Comparison of ENCODE assay signal across 27 cellular contexts in the genomic region with DNA sequence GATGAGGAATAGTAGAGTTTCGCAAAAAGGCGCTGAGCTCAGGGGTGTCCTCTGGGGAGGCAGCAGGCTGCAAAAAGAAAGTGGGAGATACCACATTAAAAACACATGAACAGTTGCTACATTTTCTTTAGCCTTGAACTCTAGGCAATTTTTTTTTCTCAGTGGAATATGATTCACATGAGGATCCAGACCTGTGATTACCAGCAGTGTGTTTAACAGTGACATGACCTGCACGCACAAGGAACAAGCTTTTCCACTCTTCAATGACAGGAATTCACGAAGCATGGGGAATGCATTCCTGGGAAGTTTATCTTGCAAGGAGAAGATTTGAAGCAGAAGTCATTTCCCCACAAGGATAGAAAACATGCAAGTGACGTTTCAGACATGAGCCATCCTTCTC.
DNase-seq lines count a peak whose midpoint lies in the region; ATAC-seq and TF ChIP-seq lines count a peak whose summit lies in the region.
"Had no signal": no experiment of that assay in that cellular context is flagged by ENCODE, and none has a peak within 500 bp of the region (broad histone marks: within the 10 kb centered on the region; RNA-seq: fewer than 3 reads in every experiment).

No MANE protein-coding gene starts in this region.

- H3K4me3 ChIP-seq in lower leg skin (ENCODE audit: low read depth, poor library complexity, severe bottlenecking): no peak overlapping the region
- H3K4me3 ChIP-seq: BLaER1 treated with 17β-estradiol and CSF1 and Interleukin-3, amounts not matched to agents 10 nM and 100 nM; gastroesophageal sphincter; HAP-1; pancreas; sigmoid colon; upper lobe of left lung had no signal

- peaks cover 3% of the 10 kb centered on the region for H3K9me3 Mint-ChIP-seq in chondrocyte (ENCODE audit: low read depth)
- H3K9me3 Mint-ChIP-seq: activated CD4-positive, alpha-beta memory T cell treated with anti-CD3 and anti-CD28 coated beads, Interleukin-2, amount 10 ng/mL, durations not matched to agents 7 days and 5 days; activated naive CD4-positive, alpha-beta T cell treated with anti-CD3 and anti-CD28 coated beads for 36 hours had no signal

- 55 to 58% methylated on average over 5 of the region's 5 CpGs for WGBS in lower leg skin, 2 donors

- H3K36me3 Mint-ChIP-seq in chondrocyte (ENCODE audit: low read depth): peaks cover 2% of the 10 kb centered on the region
- H3K36me3 Mint-ChIP-seq: WTC11 had no signal

- peak overlapping the region; percentile 32 for H3K4me3 Mint-ChIP-seq in chondrocyte (ENCODE audit: unreplicated experiment)
- H3K4me3 Mint-ChIP-seq: activated CD4-positive, alpha-beta memory T cell treated with anti-CD3 and anti-CD28 coated beads, Interleukin-2, amount 10 ng/mL, durations not matched to agents 7 days and 5 days; activated naive CD4-positive, alpha-beta T cell treated with anti-CD3 and anti-CD28 coated beads for 36 hours; WTC11 had no signal

- TF ChIP-seq POLR2A in lower leg skin (IDR thresholded peaks at IDR 0.05): no peak

- TF ChIP-seq CTCF in chondrocyte (IDR thresholded peaks at IDR 0.05) (no peak), lower leg skin (IDR thresholded peaks at IDR 0.05) (no peak)

- ATAC-seq in GM21737 (IDR thresholded peaks at IDR 0.05; ENCODE audit: unreplicated experiment) (no peak), GM19397 (IDR thresholded peaks at IDR 0.05; ENCODE audit: unreplicated experiment) (no peak), left colon (no peak)
- ATAC-seq: gastroesophageal sphincter, HepG2, left ventricle myocardium superior, PC-3, WTC11 had no signal

- DNase-seq in GM04504 (ENCODE audit: low read depth) (peak; percentile 51), chondrocyte (ENCODE audit: low spot score) (no peak), left kidney (ENCODE audit: low read depth, low spot score) (peak; percentile 5), stromal cell of bone marrow (ENCODE audit: low read depth) (peak; percentile 57), lower leg skin (ENCODE audit: low spot score in 2 of 2) (no peak), left colon (no peak)
- DNase-seq: activated CD4-positive, alpha-beta memory T cell treated with anti-CD3 and anti-CD28 coated beads, Interleukin-2, amount 10 ng/mL, durations not matched to agents 7 days and 5 days; activated naive CD4-positive, alpha-beta T cell treated with anti-CD3 and anti-CD28 coated beads for 36 hours; activated T-cell treated with anti-CD3 and anti-CD28 coated beads, Interleukin-2, amount 50 U/mL, for 1 hour; cortex of kidney; GDM1; left ventricle myocardium superior; NCI-H1436; NCI-H748 treated with DMSO at 0.1 percent for 48 hours; pancreas; PC-3; sigmoid colon; stimulated activated CD4-positive, alpha-beta T cell treated with anti-CD3 and anti-CD28 coated beads, Interleukin-1b, Interleukin-23, amount 100 ng/mL, for 48 hours; stimulated activated naive CD4-positive, alpha-beta T cell; upper lobe of left lung had no signal

- intact Hi-C loops in lower leg skin (cut with DNase I; ENCODE audit: low total_unique reads): no loop called here
- intact Hi-C loops in left colon (cut with DNase I, micrococcal nuclease): no loop called here

- H3K4me1 Mint-ChIP-seq in chondrocyte (ENCODE audit: low read depth): peaks cover 26% of the 10 kb centered on the region
- H3K4me1 Mint-ChIP-seq: activated CD4-positive, alpha-beta memory T cell treated with anti-CD3 and anti-CD28 coated beads, Interleukin-2, amount 10 ng/mL, durations not matched to agents 7 days and 5 days; WTC11 had no signal

- H3K27me3 Mint-ChIP-seq in chondrocyte (ENCODE audit: low read depth): no peaks in the 10 kb centered on the region

- peak overlapping the region; percentile 57 for H3K27ac Mint-ChIP-seq in chondrocyte (ENCODE audit: unreplicated experiment)
- H3K27ac Mint-ChIP-seq: activated CD4-positive, alpha-beta memory T cell treated with anti-CD3 and anti-CD28 coated beads, Interleukin-2, amount 10 ng/mL, durations not matched to agents 7 days and 5 days; activated naive CD4-positive, alpha-beta T cell treated with anti-CD3 and anti-CD28 coated beads for 36 hours; WTC11 had no signal

Comparison
In these comparisons a context has a peak if more than half of its experiments do, and no peak if none do; other contexts are left out.
1. DNase-seq: peak in GM04504 (single experiment), left kidney (single experiment) and stromal cell of bone marrow (single experiment); none in chondrocyte (single experiment), lower leg skin (0 of 2) and left colon (0 of 2).